ENCODE assay signal across 13 cellular contexts in genomic region chr2:212712991-212713390, GRCh38.
"Had no signal": no experiment of that assay in that cellular context is flagged by ENCODE, and none has a peak within 500 bp of the region (broad histone marks: within the 10 kb centered on the region; RNA-seq: fewer than 3 reads in every experiment).

No MANE protein-coding gene starts in this region.

- H3K9me3 ChIP-seq: pancreas, thoracic aorta, vagina had no signal

- H2AFZ ChIP-seq: neural progenitor cell had no signal

- H3K27me3 ChIP-seq: cardiac muscle cell, neural progenitor cell, pancreas, vagina had no signal

- H3K4me3 ChIP-seq: cardiac muscle cell, coronary artery, neural progenitor cell, pancreas, thoracic aorta, vagina had no signal

- H3K9ac ChIP-seq: neural progenitor cell had no signal

- H3K4me1 ChIP-seq: pancreas, vagina had no signal

- H3K36me3 ChIP-seq: cardiac muscle cell, neural progenitor cell, pancreas, thoracic aorta, vagina had no signal

- H3K27ac ChIP-seq: coronary artery, neural progenitor cell, pancreas, thoracic aorta, vagina had no signal

- H3K4me2 ChIP-seq: neural progenitor cell had no signal

- DNase-seq: activated effector memory CD4-positive, alpha-beta T cell treated with anti-CD3 and anti-CD28 coated beads, Interleukin-2, amount 50 U/mL, for 16 hours; activated T-cell treated with anti-CD3 and anti-CD28 coated beads, Interleukin-2, amount 50 U/mL, for 4 hours; anterior cingulate cortex; effector CD4-positive, alpha-beta T cell; pancreas; stimulated activated CD4-positive, alpha-beta T cell treated with anti-CD3 and anti-CD28 coated beads, Interleukin-15, amount 100 ng/mL, for 24 hours; stimulated activated CD4-positive, alpha-beta T cell treated with anti-CD3 and anti-CD28 coated beads, Interleukin-4, amount 100 ng/mL, for 24 hours; T-helper 2 cell had no signal

- ATAC-seq: activated T-cell treated with anti-CD3 and anti-CD28 coated beads, Interleukin-2, amount 50 U/mL, for 4 hours; pancreas had no signal
